Comparison of ENCODE assay signal across 19 cellular contexts in the genomic region with DNA sequence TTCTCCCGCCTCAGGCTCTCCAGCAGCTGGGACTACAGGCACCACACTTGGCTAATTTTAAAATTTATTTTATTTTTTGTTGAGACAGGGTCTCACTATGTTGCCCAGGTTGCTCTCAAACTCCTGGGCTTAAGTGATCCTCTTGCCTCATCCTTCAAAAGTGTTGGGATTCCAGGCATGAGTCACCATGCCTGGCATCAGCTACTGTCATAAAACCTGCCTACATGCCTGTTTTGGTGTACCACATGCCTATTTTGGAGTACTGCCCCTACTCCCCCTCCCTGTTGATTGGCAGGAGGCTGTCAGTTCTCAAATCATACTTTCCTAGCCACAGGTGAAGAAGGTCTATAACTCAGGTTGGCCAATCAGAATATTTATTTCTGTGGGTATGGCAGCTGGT.
"Had no signal": no experiment of that assay in that cellular context is flagged by ENCODE, and none has a peak within 500 bp of the region (broad histone marks: within the 10 kb centered on the region; RNA-seq: fewer than 3 reads in every experiment).

No MANE protein-coding gene starts in this region.

- ATAC-seq: left lobe of liver, natural killer cell had no signal

- H3K27me3 Mint-ChIP-seq: activated naive CD8-positive, alpha-beta T cell treated with anti-CD3 and anti-CD28 coated beads, Interleukin-2, amount 10 ng/mL, durations not matched to agents 7 days and 5 days; type B pancreatic cell had no signal

- H3K27me3 ChIP-seq: ovary, right atrium auricular region had no signal

- H3K27ac Mint-ChIP-seq: activated naive CD4-positive, alpha-beta T cell treated with anti-CD3 and anti-CD28 coated beads for 36 hours; activated naive CD8-positive, alpha-beta T cell treated with anti-CD3 and anti-CD28 coated beads, Interleukin-2, amount 10 ng/mL, durations not matched to agents 7 days and 5 days; natural killer cell; type B pancreatic cell had no signal

- H3K36me3 Mint-ChIP-seq: activated naive CD8-positive, alpha-beta T cell treated with anti-CD3 and anti-CD28 coated beads, Interleukin-2, amount 10 ng/mL, durations not matched to agents 7 days and 5 days; natural killer cell; type B pancreatic cell had no signal

- H3K4me3 Mint-ChIP-seq: activated naive CD4-positive, alpha-beta T cell treated with anti-CD3 and anti-CD28 coated beads for 36 hours; activated naive CD8-positive, alpha-beta T cell treated with anti-CD3 and anti-CD28 coated beads, Interleukin-2, amount 10 ng/mL, durations not matched to agents 7 days and 5 days; natural killer cell; type B pancreatic cell had no signal

- H3K4me1 ChIP-seq: prostate gland, right atrium auricular region had no signal

- H3K4me3 ChIP-seq: lung, ovary, prostate gland, right atrium auricular region, thoracic aorta had no signal

- H3K9me3 Mint-ChIP-seq: activated naive CD8-positive, alpha-beta T cell treated with anti-CD3 and anti-CD28 coated beads, Interleukin-2, amount 10 ng/mL, durations not matched to agents 7 days and 5 days; type B pancreatic cell had no signal

- H3K27ac ChIP-seq: ovary, prostate gland, right atrium auricular region, thoracic aorta had no signal

- H3K4me1 Mint-ChIP-seq: activated naive CD8-positive, alpha-beta T cell treated with anti-CD3 and anti-CD28 coated beads, Interleukin-2, amount 10 ng/mL, durations not matched to agents 7 days and 5 days; natural killer cell had no signal

- H3K36me3 ChIP-seq: ovary, prostate gland, right atrium auricular region, thoracic aorta had no signal

- DNase-seq: activated CD4-positive, alpha-beta T cell treated with anti-CD3 and anti-CD28 coated beads for 1 hour; activated CD8-positive, alpha-beta memory T cell treated with anti-CD3 and anti-CD28 coated beads for 24 hours; activated CD8-positive, alpha-beta memory T cell treated with anti-CD3 and anti-CD28 coated beads, Interleukin-2, amount 50 U/mL, for 48 hours; activated naive CD4-positive, alpha-beta T cell treated with anti-CD3 and anti-CD28 coated beads for 36 hours; activated naive CD8-positive, alpha-beta T cell treated with anti-CD3 and anti-CD28 coated beads, Interleukin-2, amount 10 ng/mL, durations not matched to agents 7 days and 5 days; activated T-cell treated with anti-CD3 and anti-CD28 coated beads, Interleukin-2, amount 50 U/mL, for 48 hours; amniotic stem cell; midbrain; natural killer cell; ovary; stimulated activated CD4-positive, alpha-beta T cell treated with anti-CD3 and anti-CD28 coated beads, Interleukin-4, amount 100 ng/mL, for 24 hours; stimulated activated naive CD4-positive, alpha-beta T cell treated with Interleukin-2 at 50 U/mL for 16 hours; T-helper 9 cell had no signal

- H3K9me3 ChIP-seq: ovary, prostate gland, right atrium auricular region, thoracic aorta had no signal
